24 cellular contexts compared by ENCODE assay signal in the genomic region with DNA sequence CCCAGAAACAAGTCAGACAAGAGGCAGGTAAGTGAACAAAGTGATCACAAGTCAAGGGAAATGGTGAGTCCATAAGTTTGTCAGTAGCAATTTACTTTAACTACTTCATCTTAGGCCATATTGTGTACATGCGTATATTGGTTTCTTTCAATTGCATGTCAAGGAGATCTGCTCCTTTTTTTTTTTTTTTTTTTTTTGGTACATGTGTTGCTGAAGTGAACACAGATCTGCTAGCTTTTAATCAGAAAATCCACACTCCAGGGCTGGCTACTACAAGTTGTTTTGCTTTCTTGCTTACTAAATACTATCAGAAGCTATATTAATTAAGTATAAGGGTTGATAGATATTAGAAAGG.
DNase-seq lines count a peak whose midpoint lies in the region; ATAC-seq, FAIRE-seq and TF ChIP-seq lines count a peak whose summit lies in the region.
"Had no signal": no experiment of that assay in that cellular context is flagged by ENCODE, and none has a peak within 500 bp of the region (broad histone marks: within the 10 kb centered on the region; RNA-seq: fewer than 3 reads in every experiment).

No MANE protein-coding gene starts in this region.

- in situ Hi-C loops in GM12878 (cut with MboI), result loop anchor here (10.0 kb wide), 1 partner anchor 766 kb away; no protein-coding TSS in a partner anchor

- POLR2A ChIA-PET in activated CD8-positive, alpha-beta T cell treated with anti-CD3 and anti-CD28 coated beads, Interleukin-2, amount 10 ng/mL, durations not matched to agents 7 days and 5 days (lab: Charles Lee), result no interaction called here
- POLR2A ChIA-PET in activated CD8-positive, alpha-beta T cell treated with anti-CD3 and anti-CD28 coated beads for 36 hours (lab: Charles Lee), result no interaction called here
- POLR2A ChIA-PET in GM12878 (lab: Charles Lee), result interaction anchor here (0.6 to 3.1 kb wide), 11 partner anchors 14 to 208 kb away, joined by 3 to 27 read pairs (median 6); no protein-coding TSS in a partner anchor
- POLR2A ChIA-PET in PC-3 (lab: Charles Lee; ENCODE audit: unreplicated experiment), result no interaction called here

- H2AFZ ChIP-seq in GM12878 (ENCODE audit: control insufficient read depth, low read depth, low read length) (no peak overlapping the region), PC-3 (ENCODE audit: low read length) (no peak overlapping the region), neural progenitor cell (replicated peaks) (no peak overlapping the region)
- H2AFZ ChIP-seq: GM23338 had no signal

- no peak for TF ChIP-seq POLR2A in GM12878 (IDR thresholded peaks at IDR 0.05; ENCODE audit: low read depth, low read length)

- no peaks in the 10 kb centered on the region for H3K36me3 Mint-ChIP-seq in activated CD8-positive, alpha-beta T cell treated with anti-CD3 and anti-CD28 coated beads, Interleukin-2, amount 10 ng/mL, durations not matched to agents 7 days and 5 days (ENCODE audit: low read depth)
- no peaks in the 10 kb centered on the region for H3K36me3 Mint-ChIP-seq in activated CD8-positive, alpha-beta T cell treated with anti-CD3 and anti-CD28 coated beads for 36 hours (ENCODE audit: low read depth)
- no peaks in the 10 kb centered on the region for H3K36me3 Mint-ChIP-seq in natural killer cell
- peaks cover 2% of the 10 kb centered on the region for H3K36me3 Mint-ChIP-seq in neural progenitor cell
- H3K36me3 Mint-ChIP-seq: CD4-positive, CD25-positive, alpha-beta regulatory T cell; CD8-positive, alpha-beta T cell had no signal

- H3K9me3 ChIP-seq in GM12878 (replicated peaks; ENCODE audit: control insufficient read depth, insufficient read depth, low read length) (no peaks in the 10 kb centered on the region; the same call in 2 of the 3 replicates), PC-3 (ENCODE audit: low read length) (no peaks in the 10 kb centered on the region), neural progenitor cell (ENCODE audit: low read depth) (no peaks in the 10 kb centered on the region)
- H3K9me3 ChIP-seq: BLaER1, Caco-2, HAP-1 had no signal

- H3K9ac ChIP-seq in GM12878 (ENCODE audit: control insufficient read depth, insufficient read depth, low read length), result no peak overlapping the region
- no peak overlapping the region for H3K9ac ChIP-seq in PC-3 (ENCODE audit: low read length)
- H3K9ac ChIP-seq in neural progenitor cell, result no peak overlapping the region
- H3K9ac ChIP-seq: BLaER1 had no signal

- DNase-seq in activated CD8-positive, alpha-beta T cell treated with anti-CD3 and anti-CD28 coated beads, Interleukin-2, amount 10 ng/mL, durations not matched to agents 7 days and 5 days, result no peak
- DNase-seq in activated CD8-positive, alpha-beta T cell treated with anti-CD3 and anti-CD28 coated beads for 36 hours, result no peak
- DNase-seq in GM06990 (ENCODE audit: extremely low read depth, insufficient read length) (no peak), GM12878 (ENCODE audit: low read depth, low spot score) (no peak), natural killer cell (no peak), DMS 273 treated with DMSO at 0.1 percent for 48 hours (lab: John Stamatoyannopoulos, UW) (no peak), PC-3 (no peak), neural progenitor cell (ENCODE audit: low spot score) (no peak)
- DNase-seq: Caco-2; CD8-positive, alpha-beta T cell; DMS79; EL; GDM1; HFFc6 had no signal

- H3K4me3 ChIP-seq in GM06990 (replicated peaks; ENCODE audit: low read depth, low read length), result peak overlapping the region; percentile 0; the same call in 1 of the 2 replicates
- no peak overlapping the region for H3K4me3 ChIP-seq in GM12878
- H3K4me3 ChIP-seq in PC-3 (ENCODE audit: low read length), result no peak overlapping the region
- H3K4me3 ChIP-seq in neural progenitor cell, result no peak overlapping the region
- H3K4me3 ChIP-seq: BLaER1, GM23338, HAP-1 had no signal

- no peaks in the 10 kb centered on the region for H3F3A ChIP-seq in PC-3 (ENCODE audit: low read length, unreplicated experiment)
- no peaks in the 10 kb centered on the region for H3F3A ChIP-seq in neural progenitor cell (ENCODE audit: low read depth)

- no peak overlapping the region for H3K4me3 Mint-ChIP-seq in activated CD8-positive, alpha-beta T cell treated with anti-CD3 and anti-CD28 coated beads, Interleukin-2, amount 10 ng/mL, durations not matched to agents 7 days and 5 days
- no peak overlapping the region for H3K4me3 Mint-ChIP-seq in activated CD8-positive, alpha-beta T cell treated with anti-CD3 and anti-CD28 coated beads for 36 hours
- H3K4me3 Mint-ChIP-seq in natural killer cell (peak overlapping the region; percentile 67), neural progenitor cell (no peak overlapping the region)
- H3K4me3 Mint-ChIP-seq: B cell; CD4-positive, CD25-positive, alpha-beta regulatory T cell; CD8-positive, alpha-beta T cell; GM23338; HFFc6 had no signal

- WGBS in GM12878 (ENCODE audit: insufficient coverage, insufficient replicate concordance, low lambda C conversion rate, missing lambda C conversion rate), result 91% methylated on average over 1 of the region's 1 CpG

- ATAC-seq in activated CD8-positive, alpha-beta T cell treated with anti-CD3 and anti-CD28 coated beads, Interleukin-2, amount 10 ng/mL, durations not matched to agents 7 days and 5 days, result no peak
- no peak for ATAC-seq in activated CD8-positive, alpha-beta T cell treated with anti-CD3 and anti-CD28 coated beads for 36 hours
- ATAC-seq in GM12878, result no peak
- ATAC-seq in natural killer cell, result no peak
- ATAC-seq in PC-3, result no peak
- ATAC-seq: CD8-positive, alpha-beta T cell; GM23338 had no signal

- H3K4me1 ChIP-seq in GM12878 (ENCODE audit: control insufficient read depth, insufficient read depth, low read length), result no peaks in the 10 kb centered on the region; the same call in 1 of the 2 replicates
- H3K4me1 ChIP-seq in PC-3 (ENCODE audit: insufficient read depth, low read length), result 0 out of 2 replicates have a peak, but pooled peaks cover 3% of the 10 kb centered on the region
- no peaks in the 10 kb centered on the region for H3K4me1 ChIP-seq in neural progenitor cell
- H3K4me1 ChIP-seq: BLaER1, Caco-2, HAP-1 had no signal

- H3K27ac Mint-ChIP-seq in activated CD8-positive, alpha-beta T cell treated with anti-CD3 and anti-CD28 coated beads, Interleukin-2, amount 10 ng/mL, durations not matched to agents 7 days and 5 days, result peak overlapping the region; percentile 70
- no peak overlapping the region for H3K27ac Mint-ChIP-seq in activated CD8-positive, alpha-beta T cell treated with anti-CD3 and anti-CD28 coated beads for 36 hours
- H3K27ac Mint-ChIP-seq in natural killer cell (peak overlapping the region; percentile 84 to 91), neural progenitor cell (no peak overlapping the region)
- H3K27ac Mint-ChIP-seq: B cell; CD4-positive, CD25-positive, alpha-beta regulatory T cell; CD8-positive, alpha-beta T cell; GM23338; HFFc6 had no signal

- H3K4me1 Mint-ChIP-seq in activated CD8-positive, alpha-beta T cell treated with anti-CD3 and anti-CD28 coated beads, Interleukin-2, amount 10 ng/mL, durations not matched to agents 7 days and 5 days (ENCODE audit: low read depth), result peaks cover 27% of the 10 kb centered on the region
- peaks cover 3% of the 10 kb centered on the region for H3K4me1 Mint-ChIP-seq in activated CD8-positive, alpha-beta T cell treated with anti-CD3 and anti-CD28 coated beads for 36 hours (ENCODE audit: low read depth)
- H3K4me1 Mint-ChIP-seq in natural killer cell (peaks cover 12 to 21% of the 10 kb centered on the region in 2 donors), neural progenitor cell (no peaks in the 10 kb centered on the region)
- H3K4me1 Mint-ChIP-seq: B cell; CD4-positive, CD25-positive, alpha-beta regulatory T cell had no signal

- H3K9me3 Mint-ChIP-seq in activated CD8-positive, alpha-beta T cell treated with anti-CD3 and anti-CD28 coated beads, Interleukin-2, amount 10 ng/mL, durations not matched to agents 7 days and 5 days (ENCODE audit: insufficient read depth), result peaks cover 5% of the 10 kb centered on the region
- no peaks in the 10 kb centered on the region for H3K9me3 Mint-ChIP-seq in activated CD8-positive, alpha-beta T cell treated with anti-CD3 and anti-CD28 coated beads for 36 hours
- peaks cover 0 to 2% of the 10 kb centered on the region in 2 donors for H3K9me3 Mint-ChIP-seq in natural killer cell
- H3K9me3 Mint-ChIP-seq in neural progenitor cell, result peaks cover 5% of the 10 kb centered on the region

- CTCF ChIA-PET in activated CD8-positive, alpha-beta T cell treated with anti-CD3 and anti-CD28 coated beads, Interleukin-2, amount 10 ng/mL, durations not matched to agents 7 days and 5 days (lab: Charles Lee), result no interaction called here
- CTCF ChIA-PET in activated CD8-positive, alpha-beta T cell treated with anti-CD3 and anti-CD28 coated beads for 36 hours (lab: Charles Lee), result no interaction called here
- CTCF ChIA-PET in GM12878 (lab: Yijun Ruan, JAX), result interaction anchor here (0.6 to 4.0 kb wide), 12 partner anchors 14 to 766 kb away, joined by 3 to 25 read pairs (median 4); no protein-coding TSS in a partner anchor
- CTCF ChIA-PET in PC-3 (lab: Charles Lee), result no interaction called here

- no peaks in the 10 kb centered on the region for H3K79me2 ChIP-seq in GM12878 (ENCODE audit: control insufficient read depth, insufficient read depth, low read length)
- no peaks in the 10 kb centered on the region for H3K79me2 ChIP-seq in PC-3 (ENCODE audit: low read length)
- no peaks in the 10 kb centered on the region for H3K79me2 ChIP-seq in neural progenitor cell (ENCODE audit: low read depth)

- no peak for TF ChIP-seq CTCF in activated CD8-positive, alpha-beta T cell treated with anti-CD3 and anti-CD28 coated beads for 36 hours (IDR thresholded peaks at IDR 0.05)
- TF ChIP-seq CTCF in GM06990 (IDR thresholded peaks at IDR 0.05; ENCODE audit: insufficient read depth, low read length, poor library complexity, severe bottlenecking) (no peak), GM12878 (IDR thresholded peaks at IDR 0.05 in 2 of 3, conservative IDR thresholded peaks at IDR 0.05 in 1 of 3; ENCODE audit: control insufficient read depth in 2 of 3, extremely low read depth in 1 of 3, insufficient read depth in 1 of 3, low read depth in 3 of 3, low read length in 3 of 3) (no peak), natural killer cell (IDR thresholded peaks at IDR 0.05) (no peak), PC-3 (conservative IDR thresholded peaks at IDR 0.05; ENCODE audit: low read depth, low read length) (no peak), neural progenitor cell (IDR thresholded peaks at IDR 0.05) (no peak)

- no peaks in the 10 kb centered on the region for H3K9me2 ChIP-seq in PC-3 (replicated peaks; ENCODE audit: low read length)

- RAD21 ChIA-PET in GM12878 (lab: Charles Lee; ENCODE audit: unreplicated experiment), result interaction anchor here (0.9 to 6.4 kb wide), 32 partner anchors 8 to 766 kb away, joined by 3 to 172 read pairs (median 4); no protein-coding TSS in a partner anchor

- H3K36me3 ChIP-seq in GM06990 (ENCODE audit: control insufficient read depth, insufficient read depth, low read length) (no peaks in the 10 kb centered on the region), GM12878 (ENCODE audit: control insufficient read depth in 2 of 2, insufficient read depth in 2 of 2, low read length in 1 of 2) (no peaks in the 10 kb centered on the region), PC-3 (ENCODE audit: low read depth, low read length) (no peaks in the 10 kb centered on the region), neural progenitor cell (no peaks in the 10 kb centered on the region)
- H3K36me3 ChIP-seq: BLaER1, HAP-1 had no signal

- H3K27me3 ChIP-seq in GM06990 (replicated peaks; ENCODE audit: control insufficient read depth, insufficient read depth, low read length) (no peaks in the 10 kb centered on the region), GM12878 (replicated peaks in 1 of 2; ENCODE audit: control insufficient read depth in 2 of 2, insufficient read depth in 2 of 2, low read length in 1 of 2) (no peaks in the 10 kb centered on the region), PC-3 (ENCODE audit: low read length) (no peaks in the 10 kb centered on the region), neural progenitor cell (no peaks in the 10 kb centered on the region)
- H3K27me3 ChIP-seq: BLaER1 had no signal

- no peak for FAIRE-seq in GM12878 (lab: Jason Lieb, UNC)
- FAIRE-seq: A204.1, GM18507, H54 had no signal

- H4K20me1 ChIP-seq in GM12878 (ENCODE audit: control insufficient read depth, insufficient read depth) (no peaks in the 10 kb centered on the region), PC-3 (ENCODE audit: low read length) (no peaks in the 10 kb centered on the region), neural progenitor cell (ENCODE audit: low read depth) (no peaks in the 10 kb centered on the region)
- H4K20me1 ChIP-seq: BLaER1 had no signal

- intact Hi-C loops in activated CD8-positive, alpha-beta T cell treated with anti-CD3 and anti-CD28 coated beads for 36 hours (cut with micrococcal nuclease), result no loop called here
- intact Hi-C loops in GM12878 (cut with micrococcal nuclease; ENCODE audit: unreplicated experiment) (loop anchor here (1.0 to 5.0 kb wide), 3 partner anchors 36 to 308 kb away; no protein-coding TSS in a partner anchor), natural killer cell (cut with micrococcal nuclease) (no loop called here), PC-3 (cut with micrococcal nuclease) (loop anchor here (10.0 kb wide), 2 partner anchors 286 to 624 kb away; no protein-coding TSS in a partner anchor)

- TF ChIP-seq RAD21 in GM12878 (IDR thresholded peaks at IDR 0.05; ENCODE audit: insufficient read depth, low read depth, low read length), result no peak

- no peak for TF ChIP-seq EP300 in GM12878 (IDR thresholded peaks at IDR 0.05; ENCODE audit: borderline replicate concordance in 1 of 2, control insufficient read depth in 1 of 2, low read depth in 2 of 2, low read length in 2 of 2)

- BruUV-seq in GM12878 (replicated peaks; lab: Mats Ljungman, UMichigan), result no TSS peak
- BruUV-seq in PC-3 (replicated peaks; lab: Mats Ljungman, UMichigan), result no TSS peak

- H3K27ac ChIP-seq in GM12878 (ENCODE audit: control insufficient read depth, insufficient read depth), result peak overlapping the region; percentile 20; the same call in 1 of the 2 replicates
- H3K27ac ChIP-seq in PC-3 (ENCODE audit: low read length), result no peak overlapping the region
- no peak overlapping the region for H3K27ac ChIP-seq in neural progenitor cell
- H3K27ac ChIP-seq: 22Rv1, BLaER1, C4-2B had no signal

- no peaks in the 10 kb centered on the region for H3K27me3 Mint-ChIP-seq in activated CD8-positive, alpha-beta T cell treated with anti-CD3 and anti-CD28 coated beads, Interleukin-2, amount 10 ng/mL, durations not matched to agents 7 days and 5 days (ENCODE audit: low read depth)
- H3K27me3 Mint-ChIP-seq in activated CD8-positive, alpha-beta T cell treated with anti-CD3 and anti-CD28 coated beads for 36 hours, result no peaks in the 10 kb centered on the region
- no peaks in the 10 kb centered on the region for H3K27me3 Mint-ChIP-seq in natural killer cell (ENCODE audit: low read depth in 2 of 2)
- H3K27me3 Mint-ChIP-seq in neural progenitor cell (ENCODE audit: insufficient read depth, low read depth), result no peaks in the 10 kb centered on the region
- H3K27me3 Mint-ChIP-seq: B cell; CD4-positive, CD25-positive, alpha-beta regulatory T cell had no signal

- H3K4me2 ChIP-seq in GM12878 (ENCODE audit: control insufficient read depth, insufficient read depth) (no peak overlapping the region), PC-3 (ENCODE audit: low read length) (no peak overlapping the region), neural progenitor cell (no peak overlapping the region)
- H3K4me2 ChIP-seq: BLaER1, GM23338 had no signal

- SMC1A ChIA-PET in GM12878 (lab: Charles Lee; ENCODE audit: uncharacterized antibody, unreplicated experiment), result interaction anchor here (0.6 to 6.8 kb wide), 40 partner anchors 8 to 767 kb away, joined by 3 to 173 read pairs (median 4); no protein-coding TSS in a partner anchor

Comparison
In these comparisons a context has a peak if more than half of its experiments do, and no peak if none do; other contexts are left out.
1. H3K27ac Mint-ChIP-seq: peak in activated CD8-positive, alpha-beta T cell treated with anti-CD3 and anti-CD28 coated beads, Interleukin-2, amount 10 ng/mL, durations not matched to agents 7 days and 5 days (single experiment) and natural killer cell (2 of 2); none in activated CD8-positive, alpha-beta T cell treated with anti-CD3 and anti-CD28 coated beads for 36 hours (single experiment) and neural progenitor cell (single experiment).
2. intact Hi-C loops: an anchor here in GM12878 (1.0 to 5.0 kb wide) and PC-3 (10.0 kb wide); none called in activated CD8-positive, alpha-beta T cell treated with anti-CD3 and anti-CD28 coated beads for 36 hours and natural killer cell.